8 cellular contexts compared by ENCODE assay signal in genomic region chr18:34493566-34494358, GRCh38.
DNase-seq lines count a peak whose midpoint lies in the region; ATAC-seq, FAIRE-seq and TF ChIP-seq lines count a peak whose summit lies in the region.

No MANE protein-coding gene starts in this region.

- H3K4me2 ChIP-seq in endothelial cell of umbilical vein (ENCODE audit: insufficient read depth, low read length) = peak overlapping the region; percentile 82

- WGBS in mesodermal cell (ENCODE audit: insufficient coverage in 2 of 2), 2 experiments = 1% methylated on average over 61 to 65 of the region's 101 CpGs

- TF ChIP-seq CTCF in endothelial cell of umbilical vein (IDR thresholded peaks at IDR 0.05; ENCODE audit: extremely low read depth in 1 of 2, insufficient read depth in 1 of 2, low read depth in 1 of 2, low read length in 2 of 2) = no peak
- peak in 1 of 4 experiments; percentile 4 for TF ChIP-seq CTCF in uterus (IDR thresholded peaks at IDR 0.05)

- peaks cover 0 to 5% of the 10 kb centered on the region in 2 donors for H3K9me3 Mint-ChIP-seq in activated T-cell treated with anti-CD3 and anti-CD28 coated beads, Interleukin-2, amount 50 U/mL, for 72 hours

- H3K4me1 ChIP-seq in endothelial cell of umbilical vein (ENCODE audit: control insufficient read depth, extremely low read depth, insufficient read depth, low read length) (no peaks in the 10 kb centered on the region), mesodermal cell (ENCODE audit: control insufficient read depth, insufficient read depth, low read length, poor library complexity, severe bottlenecking) (peaks cover 8% of the 10 kb centered on the region), uterus (no peaks in the 10 kb centered on the region)

- dilution Hi-C loops in endothelial cell of umbilical vein (cut with MboI; ENCODE audit: extremely low pct_ligation_motif_present, low sequenced_read_pairs) = no loop called here

- POLR2A ChIA-PET in endothelial cell of umbilical vein (lab: Charles Lee) = no interaction called here

- H3K27me3 ChIP-seq in endothelial cell of umbilical vein (ENCODE audit: control insufficient read depth in 2 of 2, insufficient read depth in 2 of 2, low read length in 2 of 2) (no peaks in the 10 kb centered on the region), uterus (peaks cover 0 to 20% of the 10 kb centered on the region in 2 donors)

- no peaks in the 10 kb centered on the region for H3K9me1 ChIP-seq in endothelial cell of umbilical vein (replicated peaks; ENCODE audit: control insufficient read depth, extremely low read depth, insufficient read depth, low read length)

- H3K27ac Mint-ChIP-seq in activated T-cell treated with anti-CD3 and anti-CD28 coated beads, Interleukin-2, amount 50 U/mL, for 72 hours = no peak overlapping the region

- peak overlapping the region; percentile 99 for H2AFZ ChIP-seq in endothelial cell of umbilical vein (ENCODE audit: low read depth, low read length)

- peak overlapping the region in 1 of 2 donors; percentile 39 for H3K4me3 Mint-ChIP-seq in activated T-cell treated with anti-CD3 and anti-CD28 coated beads, Interleukin-2, amount 50 U/mL, for 72 hours

- no peaks in the 10 kb centered on the region for H4K20me1 ChIP-seq in endothelial cell of umbilical vein (replicated peaks; ENCODE audit: control insufficient read depth, extremely low read depth, insufficient read depth, low read length)

- CTCF ChIA-PET in endothelial cell of umbilical vein (lab: Charles Lee) = interaction anchor here (0.6 kb wide), 1 partner anchor 20 kb away, joined by 4 read pairs; no protein-coding TSS in a partner anchor

- H3K9ac ChIP-seq in endothelial cell of umbilical vein (replicated peaks; ENCODE audit: extremely low read depth, insufficient read depth, low read length) = peak overlapping the region; percentile 68

- no peaks in the 10 kb centered on the region for H3K4me1 Mint-ChIP-seq in activated T-cell treated with anti-CD3 and anti-CD28 coated beads, Interleukin-2, amount 50 U/mL, for 72 hours (ENCODE audit: low read depth)

- H3K36me3 ChIP-seq in endothelial cell of umbilical vein (ENCODE audit: control insufficient read depth in 2 of 2, extremely low read depth in 1 of 2, insufficient read depth in 2 of 2, low read length in 2 of 2) (no peaks in the 10 kb centered on the region), mesodermal cell (ENCODE audit: control insufficient read depth, insufficient read depth, low read length) (no peaks in the 10 kb centered on the region), uterus (no peaks in the 10 kb centered on the region)

- peaks cover 31% of the 10 kb centered on the region for H3K27me3 Mint-ChIP-seq in activated T-cell treated with anti-CD3 and anti-CD28 coated beads, Interleukin-2, amount 50 U/mL, for 72 hours (ENCODE audit: low read depth)

- FAIRE-seq in endothelial cell of umbilical vein (lab: Jason Lieb, UNC) = no peak

- ATAC-seq in activated T-cell treated with anti-CD3 and anti-CD28 coated beads, Interleukin-2, amount 50 U/mL, for 72 hours (replicated peaks in 1 of 2) = peak; percentile 60 to 84
- peak; percentile 75 for ATAC-seq in HG02852 (IDR thresholded peaks at IDR 0.05; ENCODE audit: unreplicated experiment)

- DNase-seq in activated T-cell treated with anti-CD3 and anti-CD28 coated beads, Interleukin-2, amount 50 U/mL, for 72 hours = peak; percentile 2 to 3
- no peak for DNase-seq in activated T-cell treated with anti-CD3 and anti-CD28 coated beads, Interleukin-2, amount 50 U/mL, for 1 hour
- peak; percentile 57 for DNase-seq in NCI-H748 treated with DMSO at 0.1 percent for 48 hours (lab: John Stamatoyannopoulos, UW)
- peak; percentile 13 for DNase-seq in endothelial cell of umbilical vein (ENCODE audit: low read depth, low spot score)
- no peak for DNase-seq in uterus
- DNase-seq in GOT3 (lab: John Stamatoyannopoulos, UW) = no peak

- intact Hi-C loops in endothelial cell of umbilical vein (cut with micrococcal nuclease) (loop anchor here (1.0 to 10.0 kb wide), 4 partner anchors 131 to 294 kb away; no protein-coding TSS in a partner anchor), uterus (cut with DNase I; ENCODE audit: low total_unique reads) (no loop called here)

- H3K36me3 Mint-ChIP-seq in activated T-cell treated with anti-CD3 and anti-CD28 coated beads, Interleukin-2, amount 50 U/mL, for 72 hours (ENCODE audit: insufficient read depth in 2 of 2) = peaks cover 0 to 1% of the 10 kb centered on the region in 2 donors

- BruUV-seq in endothelial cell of umbilical vein (replicated peaks; lab: Mats Ljungman, UMichigan) = no TSS peak

- H3K27ac ChIP-seq in endothelial cell of umbilical vein (ENCODE audit: insufficient read depth, low read depth, low read length) = peak overlapping the region; percentile 68
- H3K27ac ChIP-seq in mesodermal cell (ENCODE audit: low read depth, low read length, severe bottlenecking) = peak overlapping the region; percentile 79
- H3K27ac ChIP-seq in uterus = peak overlapping the region in 1 of 2 donors; percentile 5

- H3K79me2 ChIP-seq in endothelial cell of umbilical vein (ENCODE audit: control insufficient read depth, insufficient read depth, low read length) = peaks cover 2% of the 10 kb centered on the region

- H3K9me3 ChIP-seq in endothelial cell of umbilical vein (replicated peaks; ENCODE audit: control insufficient read depth, insufficient read depth, low read length) = no peaks in the 10 kb centered on the region
- H3K9me3 ChIP-seq in mesodermal cell (ENCODE audit: control insufficient read depth, low read length) = no peaks in the 10 kb centered on the region
- H3K9me3 ChIP-seq in uterus = no peaks in the 10 kb centered on the region

- TF ChIP-seq POLR2A in endothelial cell of umbilical vein (IDR thresholded peaks at IDR 0.05; ENCODE audit: low read depth, low read length) (no peak), uterus (IDR thresholded peaks at IDR 0.05) (no peak)

- peak overlapping the region; percentile 57 to 85 (median 72) for H3K4me3 ChIP-seq in endothelial cell of umbilical vein (replicated peaks in 1 of 3; ENCODE audit: insufficient read depth in 1 of 3, low read depth in 1 of 3, low read length in 3 of 3)
- H3K4me3 ChIP-seq in mesodermal cell (ENCODE audit: extremely low read depth, insufficient read depth, low read length, poor library complexity, severe bottlenecking) = peak overlapping the region; percentile 61
- H3K4me3 ChIP-seq in uterus = peak overlapping the region; percentile 29 to 38

TF ChIP-seq in endothelial cell of umbilical vein, 7 proteins besides CTCF, POLR2A, EP300 and RAD21:
- TF ChIP-seq MAX (IDR thresholded peaks at IDR 0.05; ENCODE audit: insufficient read depth, insufficient read length) = no peak

Comparison
In these comparisons a context has a peak if more than half of its experiments do, and no peak if none do; other contexts are left out.
1. DNase-seq: peak in activated T-cell treated with anti-CD3 and anti-CD28 coated beads, Interleukin-2, amount 50 U/mL, for 72 hours (2 of 2), NCI-H748 treated with DMSO at 0.1 percent for 48 hours (single experiment) and endothelial cell of umbilical vein (single experiment); none in activated T-cell treated with anti-CD3 and anti-CD28 coated beads, Interleukin-2, amount 50 U/mL, for 1 hour (single experiment), uterus (0 of 2) and GOT3 (single experiment).
2. Peak in every context shown above with its lines, with median percentiles within 50 percentile points of each other: H3K4me3 ChIP-seq.